ENCODE assay signal across 9 cellular contexts in the genomic region with DNA sequence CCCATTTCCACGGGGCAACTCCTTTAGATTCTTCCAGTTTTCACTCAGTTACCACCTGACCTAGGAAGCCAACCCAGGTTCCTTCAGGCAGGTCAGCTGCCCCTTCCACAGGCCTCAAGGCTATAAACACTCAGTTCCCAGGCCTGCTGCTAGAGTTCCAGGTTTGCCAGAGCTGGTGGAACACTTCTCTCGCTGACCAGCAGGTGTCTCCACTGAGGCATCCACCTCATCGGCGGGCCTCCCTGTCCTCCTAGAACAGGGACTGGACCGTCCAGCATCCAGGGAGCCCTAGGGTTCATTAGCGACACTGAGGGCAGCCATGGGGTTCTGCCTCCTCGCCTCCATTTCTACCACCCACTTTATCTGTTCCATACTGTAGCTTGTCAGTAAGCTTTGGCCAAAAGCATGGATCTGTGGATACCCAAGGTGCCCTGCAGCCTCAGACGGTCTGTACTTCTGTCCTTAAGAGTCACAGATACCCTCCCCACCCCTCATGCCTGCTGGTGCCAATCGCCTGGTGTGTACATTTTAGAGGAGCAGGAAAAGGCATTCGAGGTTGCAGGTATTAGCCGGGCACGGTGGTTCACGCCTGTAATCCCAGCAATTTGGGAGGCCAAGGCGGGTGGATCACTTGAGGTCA. TPM values are rescaled to one million over a fixed set of nuclear protein-coding genes. Genes with fewer than 3 reads are reported as not detected.
DNase-seq lines count a peak whose midpoint lies in the region; ATAC-seq and TF ChIP-seq lines count a peak whose summit lies in the region.
"Had no signal": no experiment of that assay in that cellular context is flagged by ENCODE, and none has a peak within 500 bp of the region (broad histone marks: within the 10 kb centered on the region; RNA-seq: fewer than 3 reads in every experiment).

No MANE protein-coding gene starts in this region.

- H3K4me3 Mint-ChIP-seq in Calu3 (ENCODE audit: low read depth, unreplicated experiment) (no peak overlapping the region), progenitor cell of endocrine pancreas (ENCODE audit: low read depth) (no peak overlapping the region)
- no peak overlapping the region for H3K4me3 Mint-ChIP-seq in activated naive CD8-positive, alpha-beta T cell treated with anti-CD3 and anti-CD28 coated beads, Interleukin-2, amount 10 ng/mL, durations not matched to agents 7 days and 5 days
- H3K4me3 Mint-ChIP-seq: T-helper 1 cell treated with Interleukin-12 subunit alpha and Interleukin-12 subunit beta and Interleukin-4 antibody, amounts not matched to agents 30 μg/mL and 1 μg/mL, for 36 hours had no signal

- H3K9me1 ChIP-seq in IMR-90 (ENCODE audit: insufficient read depth, low read length) = peaks cover 7% of the 10 kb centered on the region; the same call in 1 of the 2 replicates

- H4K8ac ChIP-seq in IMR-90 (ENCODE audit: low read depth in 2 of 2, low read length in 2 of 2) = peak overlapping the region in 1 of 2 experiments; percentile 68; a peak in 1 of 4 replicates

- H2AK9ac ChIP-seq in IMR-90 (replicated peaks; ENCODE audit: low read depth, low read length, poor library complexity) = peak overlapping the region; percentile 87

- H3K4me3 ChIP-seq in IMR-90 (ENCODE audit: insufficient read depth, low read depth, low read length) (no peak overlapping the region), vagina (no peak overlapping the region)

- CTCF ChIA-PET in Calu3 (lab: Charles Lee) = interaction anchor here (1.1 to 1.4 kb wide), 5 partner anchors 29 to 175 kb away, joined by 3 to 7 read pairs (median 3); a partner anchor contains a TSS
- CTCF ChIA-PET in IMR-90 (lab: Yijun Ruan, JAX) = interaction anchor here (0.5 to 1.4 kb wide), 10 partner anchors 9 to 1050 kb away, joined by 3 to 8 read pairs (median 3); no protein-coding TSS in a partner anchor

- H3K4me2 ChIP-seq in IMR-90 (ENCODE audit: low read depth, low read length) = no peak overlapping the region

- H3K27me3 Mint-ChIP-seq in Calu3 (ENCODE audit: unreplicated experiment) (no peaks in the 10 kb centered on the region), progenitor cell of endocrine pancreas (no peaks in the 10 kb centered on the region)
- no peaks in the 10 kb centered on the region for H3K27me3 Mint-ChIP-seq in activated naive CD8-positive, alpha-beta T cell treated with anti-CD3 and anti-CD28 coated beads, Interleukin-2, amount 10 ng/mL, durations not matched to agents 7 days and 5 days

- in situ Hi-C loops in IMR-90 (cut with MboI; ENCODE audit: low sequenced_read_pairs) = loop anchor here (10.0 kb wide), 1 partner anchor 172 kb away; a partner anchor contains a TSS

- H3K4me1 Mint-ChIP-seq in Calu3 (ENCODE audit: low read depth, unreplicated experiment) (peaks cover 16% of the 10 kb centered on the region), progenitor cell of endocrine pancreas (ENCODE audit: low read depth) (peaks cover 7% of the 10 kb centered on the region)
- peaks cover 2% of the 10 kb centered on the region for H3K4me1 Mint-ChIP-seq in activated naive CD8-positive, alpha-beta T cell treated with anti-CD3 and anti-CD28 coated beads, Interleukin-2, amount 10 ng/mL, durations not matched to agents 7 days and 5 days

- 0 out of 2 replicates have a peak overlapping the region, but pooled peaks have one; percentile 18 for H4K91ac ChIP-seq in IMR-90 (ENCODE audit: insufficient read depth, low read depth, low read length)

- peak overlapping the region; percentile 12; the same call in 1 of the 2 replicates for H2BK120ac ChIP-seq in IMR-90 (ENCODE audit: low read depth, low read length)

- no peak overlapping the region; the same call in 1 of the 2 replicates for H3K56ac ChIP-seq in IMR-90 (ENCODE audit: extremely low read depth, insufficient read depth, low read length)

- H3K36me3 ChIP-seq in IMR-90 (ENCODE audit: control insufficient read depth, insufficient read depth, low read length) = no peaks in the 10 kb centered on the region
- no peaks in the 10 kb centered on the region for H3K36me3 ChIP-seq in vagina

- H3K36me3 Mint-ChIP-seq in Calu3 (ENCODE audit: insufficient read depth, unreplicated experiment) = peaks cover 13% of the 10 kb centered on the region
- H3K36me3 Mint-ChIP-seq in activated naive CD8-positive, alpha-beta T cell treated with anti-CD3 and anti-CD28 coated beads, Interleukin-2, amount 10 ng/mL, durations not matched to agents 7 days and 5 days = no peaks in the 10 kb centered on the region
- no peaks in the 10 kb centered on the region for H3K36me3 Mint-ChIP-seq in progenitor cell of endocrine pancreas (ENCODE audit: insufficient read depth)

- H3K79me1 ChIP-seq in IMR-90 (ENCODE audit: low read depth in 1 of 2, low read length in 2 of 2) = no peaks in the 10 kb centered on the region

- peak overlapping the region; percentile 57 for H2BK20ac ChIP-seq in IMR-90 (ENCODE audit: low read depth, low read length)

- peak; percentile 70 for TF ChIP-seq CTCF in Calu3 (IDR thresholded peaks at IDR 0.05; ENCODE audit: unreplicated experiment)
- TF ChIP-seq CTCF in IMR-90 (conservative IDR thresholded peaks at IDR 0.05; ENCODE audit: low read depth, low read length) = peak; percentile 83
- TF ChIP-seq CTCF in progenitor cell of endocrine pancreas (IDR thresholded peaks at IDR 0.05; ENCODE audit: unreplicated experiment) = peak; percentile 92
- TF ChIP-seq CTCF in vagina (IDR thresholded peaks at IDR 0.05) = peak in 2 of 3 experiments; percentile 71 to 86

- POLR2A ChIA-PET in IMR-90 (lab: Charles Lee; ENCODE audit: unreplicated experiment) = no interaction called here
- POLR2A ChIA-PET in activated naive CD8-positive, alpha-beta T cell treated with anti-CD3 and anti-CD28 coated beads, Interleukin-2, amount 10 ng/mL, durations not matched to agents 7 days and 5 days (lab: Charles Lee) = interaction anchor here (0.7 kb wide), 1 partner anchor 1102 kb away, joined by 3 read pairs; no protein-coding TSS in a partner anchor

- no peaks in the 10 kb centered on the region for H3K9me3 ChIP-seq in IMR-90 (ENCODE audit: control insufficient read depth, insufficient read depth, low read length)
- H3K9me3 ChIP-seq in vagina = no peaks in the 10 kb centered on the region

- peak; percentile 79 for DNase-seq in Calu3
- peak; percentile 65 for DNase-seq in IMR-90
- DNase-seq in activated naive CD8-positive, alpha-beta T cell treated with anti-CD3 and anti-CD28 coated beads, Interleukin-2, amount 10 ng/mL, durations not matched to agents 7 days and 5 days = peak; percentile 75
- peak; percentile 82 for DNase-seq in Right ventricle myocardium superior
- DNase-seq in progenitor cell of endocrine pancreas (ENCODE audit: low spot score, unreplicated experiment) = peak; percentile 75
- DNase-seq in vagina (ENCODE audit: extremely low spot score in 2 of 2) = no peak

- H2BK15ac ChIP-seq in IMR-90 (ENCODE audit: low read depth, low read length) = 0 out of 3 replicates have a peak overlapping the region, but pooled peaks have one; percentile 23

- no peak overlapping the region for H3K14ac ChIP-seq in IMR-90 (replicated peaks; ENCODE audit: low read depth, low read length)

- H3K9me3 Mint-ChIP-seq in Calu3 (ENCODE audit: low read depth, unreplicated experiment) (no peaks in the 10 kb centered on the region), progenitor cell of endocrine pancreas (ENCODE audit: low read depth) (no peaks in the 10 kb centered on the region)
- H3K9me3 Mint-ChIP-seq in activated naive CD8-positive, alpha-beta T cell treated with anti-CD3 and anti-CD28 coated beads, Interleukin-2, amount 10 ng/mL, durations not matched to agents 7 days and 5 days = no peaks in the 10 kb centered on the region
- H3K9me3 Mint-ChIP-seq: T-helper 1 cell treated with Interleukin-12 subunit alpha and Interleukin-12 subunit beta and Interleukin-4 antibody, amounts not matched to agents 30 μg/mL and 1 μg/mL, for 36 hours had no signal

- no peaks in the 10 kb centered on the region for H3K27me3 ChIP-seq in IMR-90 (ENCODE audit: control insufficient read depth, insufficient read depth, low read length)
- no peaks in the 10 kb centered on the region for H3K27me3 ChIP-seq in vagina

- peak; percentile 84 for TF ChIP-seq RAD21 in IMR-90 (IDR thresholded peaks at IDR 0.05; ENCODE audit: low read length)

- no peak overlapping the region for H4K5ac ChIP-seq in IMR-90 (ENCODE audit: low read depth, low read length)

- H3K23ac ChIP-seq in IMR-90 (ENCODE audit: low read depth, low read length) = no peak overlapping the region

- peak overlapping the region; percentile 37 for H3K4ac ChIP-seq in IMR-90 (ENCODE audit: low read depth, low read length)

- no peak overlapping the region for H3K9ac ChIP-seq in IMR-90 (ENCODE audit: low read depth, low read length)

- H2AFZ ChIP-seq in IMR-90 (replicated peaks; ENCODE audit: low read length, poor library complexity) = peak overlapping the region; percentile 87

- ATAC-seq in IMR-90 (ENCODE audit: low read depth) (peak; percentile 92), SK-N-SH treated with all-trans-retinoic acid at 6 μM for 48 hours (peak; percentile 91), Right ventricle myocardium superior (ENCODE audit: poor library complexity) (peak; percentile 81), HG03025 (IDR thresholded peaks at IDR 0.05; ENCODE audit: low FRiP score, unreplicated experiment) (no peak)
- peak; percentile 66 for ATAC-seq in activated naive CD8-positive, alpha-beta T cell treated with anti-CD3 and anti-CD28 coated beads, Interleukin-2, amount 10 ng/mL, durations not matched to agents 7 days and 5 days (ENCODE audit: low read depth)

- peaks cover 13% of the 10 kb centered on the region for H3K4me1 ChIP-seq in IMR-90 (ENCODE audit: control insufficient read depth, insufficient read depth, low read length)
- H3K4me1 ChIP-seq in vagina = peaks cover 23% of the 10 kb centered on the region

- peaks cover 5% of the 10 kb centered on the region; the same call in 1 of the 2 replicates for H4K20me1 ChIP-seq in IMR-90 (ENCODE audit: insufficient read depth, low read length)

- peak overlapping the region; percentile 71 for H3K27ac Mint-ChIP-seq in Calu3 (ENCODE audit: unreplicated experiment)
- peak overlapping the region; percentile 77 for H3K27ac Mint-ChIP-seq in activated naive CD8-positive, alpha-beta T cell treated with anti-CD3 and anti-CD28 coated beads, Interleukin-2, amount 10 ng/mL, durations not matched to agents 7 days and 5 days
- peak overlapping the region; percentile 10 for H3K27ac Mint-ChIP-seq in progenitor cell of endocrine pancreas
- H3K27ac Mint-ChIP-seq: T-helper 1 cell treated with Interleukin-12 subunit alpha and Interleukin-12 subunit beta and Interleukin-4 antibody, amounts not matched to agents 30 μg/mL and 1 μg/mL, for 36 hours had no signal

- H3K18ac ChIP-seq in IMR-90 (ENCODE audit: low read depth, low read length) = no peak overlapping the region

- dilution Hi-C loops in IMR-90 (cut with HindIII; ENCODE audit: low sequenced_read_pairs, unreplicated experiment) = no loop called here

- TF ChIP-seq POLR2A in IMR-90 (IDR thresholded peaks at IDR 0.05; ENCODE audit: low read depth, low read length) (no peak), vagina (IDR thresholded peaks at IDR 0.05) (no peak)

- intact Hi-C loops in Calu3 (cut with micrococcal nuclease; ENCODE audit: unreplicated experiment) = loop anchor here (5.0 to 10.0 kb wide), 3 partner anchors 79 to 174 kb away; no protein-coding TSS in a partner anchor
- intact Hi-C loops in IMR-90 (cut with micrococcal nuclease) = loop anchor here (1.0 to 5.0 kb wide), 3 partner anchors 84 to 167 kb away; a partner anchor contains a TSS
- intact Hi-C loops in Right ventricle myocardium superior (cut with DNase I) = loop anchor here (10.0 kb wide), 1 partner anchor 82 kb away; a partner anchor contains a TSS
- intact Hi-C loops in vagina (cut with DNase I) = no loop called here

- H2BK5ac ChIP-seq in IMR-90 (ENCODE audit: low read depth, low read length, poor library complexity, severe bottlenecking) = no peak overlapping the region

- BruUV-seq in Calu3 (replicated peaks; lab: Mats Ljungman, UMichigan) = no TSS peak
- no TSS peak for BruUV-seq in IMR-90 (replicated peaks; lab: Mats Ljungman, UMichigan)

- H3K27ac ChIP-seq in IMR-90 (ENCODE audit: insufficient read depth, low read length) = no peak overlapping the region
- no peak overlapping the region for H3K27ac ChIP-seq in vagina

- no peak overlapping the region for H2AK5ac ChIP-seq in IMR-90 (ENCODE audit: low read depth, low read length)

- WGBS in IMR-90 (ENCODE audit: extremely low coverage in 2 of 2, insufficient read length in 1 of 2), 2 experiments = no CpG with 5 or more reads among the region's 14 CpGs

RNA-seq across cellular contexts. Expression of a gene that starts 29.0 kb away (rescaled TPM):
- total RNA-seq in Calu3 (2022) (24.3 and 28.3 TPM in 2 replicates), IMR-90 (2012; rRNA removed) (19.4 and 21.5 TPM in 2 replicates), Right ventricle myocardium superior (0.59 TPM), progenitor cell of endocrine pancreas (13.8 and 15.4 TPM in 2 replicates), vagina (0.74 TPM)
- polyA plus RNA-seq in IMR-90 (2012; rRNA removed) = 25.9 and 36.8 TPM in 2 replicates
- 15.5 and 16.4 TPM in 2 replicates for polyA plus RNA-seq in IMR-90 (2012; cell fraction: cytosol; rRNA removed)
- polyA plus RNA-seq in IMR-90 (2012; cell fraction: nucleus; rRNA removed; ENCODE audit: low replicate concordance) = 8.6 and 18.5 TPM in 2 replicates
- 10 to 100 TPM; 20.6 to 21.1 TPM for total RNA-seq in activated naive CD8-positive, alpha-beta T cell treated with anti-CD3 and anti-CD28 coated beads, Interleukin-2, amount 10 ng/mL, durations not matched to agents 7 days and 5 days

RNA-seq across cellular contexts. Expression of a gene that starts 38.3 kb away (rescaled TPM):
- total RNA-seq in Calu3 (2022) (not detected in 2 replicates), IMR-90 (2012; rRNA removed) (not detected in 2 replicates), Right ventricle myocardium superior (not detected), progenitor cell of endocrine pancreas (not detected in 2 replicates), vagina (not detected)
- not detected in 2 replicates for polyA plus RNA-seq in IMR-90 (2012; rRNA removed)
- polyA plus RNA-seq in IMR-90 (2012; cell fraction: cytosol; rRNA removed) = 0.02 TPM in 1 of 2 replicates, not detected in the other
- polyA plus RNA-seq in IMR-90 (2012; cell fraction: nucleus; rRNA removed; ENCODE audit: low replicate concordance) = not detected in 2 replicates
- total RNA-seq in activated naive CD8-positive, alpha-beta T cell treated with anti-CD3 and anti-CD28 coated beads, Interleukin-2, amount 10 ng/mL, durations not matched to agents 7 days and 5 days = not detected

Comparison
In these comparisons a context has a peak if more than half of its experiments do, and no peak if none do; other contexts are left out.
1. DNase-seq: peak in Calu3 (single experiment), IMR-90 (single experiment), activated naive CD8-positive, alpha-beta T cell treated with anti-CD3 and anti-CD28 coated beads, Interleukin-2, amount 10 ng/mL, durations not matched to agents 7 days and 5 days (single experiment), Right ventricle myocardium superior (single experiment) and progenitor cell of endocrine pancreas (single experiment); none in vagina (0 of 2).
2. H3K27ac Mint-ChIP-seq: peak in every context shown above with its lines; median percentile 77 in activated naive CD8-positive, alpha-beta T cell treated with anti-CD3 and anti-CD28 coated beads, Interleukin-2, amount 10 ng/mL, durations not matched to agents 7 days and 5 days; 71 in Calu3; 10 in progenitor cell of endocrine pancreas.
3. Peak in every context shown above with its lines, with median percentiles within 50 percentile points of each other: CTCF ChIP-seq.